34 cellular contexts compared by ENCODE assay signal in genomic region chr11:83528225-83528624, GRCh38.
"Had no signal": no experiment of that assay in that cellular context is flagged by ENCODE, and none has a peak within 500 bp of the region (broad histone marks: within the 10 kb centered on the region; RNA-seq: fewer than 3 reads in every experiment).

No MANE protein-coding gene starts in this region.

- H3K4me3 ChIP-seq: MG63 had no signal

- H3K27me3 ChIP-seq: MG63 had no signal

- H3K9me3 ChIP-seq: MG63 had no signal

- H3K36me3 ChIP-seq: MG63 had no signal

- DNase-seq: Karpas-422, Kasumi-1, MG63, MM.1S, MV-4-11, NCI-H1048, NCI-H1092, NCI-H1092 treated with DMSO at 0.1 percent for 48 hours, NCI-H1105, NCI-H1105 treated with DMSO at 0.1 percent for 48 hours, NCI-H1417, NCI-H1417 treated with DMSO at 0.1 percent for 48 hours, NCI-H1436, NCI-H1436 treated with DMSO at 0.1 percent for 48 hours, NCI-H146, NCI-H1694, NCI-H1694 treated with DMSO at 0.1 percent for 48 hours, NCI-H187, NCI-H187 treated with DMSO at 0.1 percent for 48 hours, NCI-H1930, NCI-H2029, NCI-H2029 treated with DMSO at 0.1 percent for 48 hours, NCI-H2081, NCI-H2081 treated with DMSO at 0.1 percent for 48 hours, NCI-H2107, NCI-H2171, NCI-H2171 treated with DMSO at 0.1 percent for 48 hours, NCI-H226, NCI-H345, NCI-H446, NCI-H446 treated with DMSO at 0.1 percent for 48 hours, NCI-H510A, NCI-H510A treated with DMSO at 0.1 percent for 48 hours, NCI-H524 had no signal
